In genomic region chr7:117791877-117792780, GRCh38 we compare ENCODE assay signal across 9 cellular contexts.
DNase-seq lines count a peak whose midpoint lies in the region; ATAC-seq and TF ChIP-seq lines count a peak whose summit lies in the region.
"Had no signal": no experiment of that assay in that cellular context is flagged by ENCODE, and none has a peak within 500 bp of the region (broad histone marks: within the 10 kb centered on the region; RNA-seq: fewer than 3 reads in every experiment).

No MANE protein-coding gene starts in this region.

- no peaks in the 10 kb centered on the region for H3K27me3 Mint-ChIP-seq in activated naive CD4-positive, alpha-beta T cell treated with anti-CD3 and anti-CD28 coated beads for 36 hours (ENCODE audit: low read depth)
- H3K27me3 Mint-ChIP-seq in glutamatergic neuron (ENCODE audit: unreplicated experiment): peaks cover 1% of the 10 kb centered on the region

- no peaks in the 10 kb centered on the region for H3K4me1 ChIP-seq in muscle layer of duodenum (ENCODE audit: control insufficient read depth in 1 of 2, insufficient read depth in 2 of 2, low read length in 2 of 2)
- H3K4me1 ChIP-seq: psoas muscle had no signal

- no peak overlapping the region for H3K27ac Mint-ChIP-seq in activated naive CD4-positive, alpha-beta T cell treated with anti-CD3 and anti-CD28 coated beads for 36 hours
- H3K27ac Mint-ChIP-seq in glutamatergic neuron (ENCODE audit: unreplicated experiment): no peak overlapping the region

- H3K4me3 Mint-ChIP-seq in activated naive CD4-positive, alpha-beta T cell treated with anti-CD3 and anti-CD28 coated beads for 36 hours: no peak overlapping the region
- no peak overlapping the region for H3K4me3 Mint-ChIP-seq in glutamatergic neuron (ENCODE audit: unreplicated experiment)

- DNase-seq in NOMO-1 treated with DMSO at 0.1 percent for 48 hours (lab: John Stamatoyannopoulos, UW; ENCODE audit: unreplicated experiment) (peak; percentile 62), glutamatergic neuron (no peak), glomerular visceral epithelial cell (ENCODE audit: extremely low spot score) (no peak), NCI-H1048 (lab: John Stamatoyannopoulos, UW) (no peak)
- DNase-seq in activated naive CD4-positive, alpha-beta T cell treated with anti-CD3 and anti-CD28 coated beads for 36 hours: no peak
- DNase-seq: psoas muscle had no signal

- no peak for TF ChIP-seq CTCF in glutamatergic neuron (IDR thresholded peaks at IDR 0.05; ENCODE audit: partially characterized antibody, unreplicated experiment)

- intact Hi-C loops in activated naive CD4-positive, alpha-beta T cell treated with anti-CD3 and anti-CD28 coated beads for 36 hours (cut with micrococcal nuclease): no loop called here

- H3K36me3 ChIP-seq in muscle layer of duodenum (ENCODE audit: control insufficient read depth in 1 of 2, insufficient read depth in 2 of 2, low read length in 2 of 2): peaks cover 3 to 14% of the 10 kb centered on the region in 2 donors

- no peak overlapping the region for H3K4me3 ChIP-seq in muscle layer of duodenum (ENCODE audit: low read depth in 1 of 2, low read length in 2 of 2)
- H3K4me3 ChIP-seq: psoas muscle had no signal

- ATAC-seq in GM18520 (IDR thresholded peaks at IDR 0.05; ENCODE audit: unreplicated experiment) (peak; percentile 59), HG02759 (IDR thresholded peaks at IDR 0.05; ENCODE audit: unreplicated experiment) (peak; percentile 89)
- ATAC-seq: psoas muscle had no signal

- H3K36me3 Mint-ChIP-seq in activated naive CD4-positive, alpha-beta T cell treated with anti-CD3 and anti-CD28 coated beads for 36 hours (ENCODE audit: low read depth): no peaks in the 10 kb centered on the region
- H3K36me3 Mint-ChIP-seq in glutamatergic neuron (ENCODE audit: unreplicated experiment): no peaks in the 10 kb centered on the region

- H3K9me3 ChIP-seq in muscle layer of duodenum (ENCODE audit: control insufficient read depth in 1 of 2, low read length in 2 of 2): no peaks in the 10 kb centered on the region
- H3K9me3 ChIP-seq: psoas muscle had no signal

- no peaks in the 10 kb centered on the region for H3K27me3 ChIP-seq in muscle layer of duodenum (ENCODE audit: low read depth, low read length)

- peak overlapping the region; percentile 32 for H3K27ac ChIP-seq in muscle layer of duodenum (ENCODE audit: low read length)
- H3K27ac ChIP-seq: psoas muscle had no signal

- CTCF ChIA-PET in activated naive CD4-positive, alpha-beta T cell treated with anti-CD3 and anti-CD28 coated beads for 36 hours (lab: Charles Lee): interaction anchor here (1.2 kb wide), 1 partner anchor 13 kb away, joined by 4 read pairs; no protein-coding TSS in a partner anchor

- no peaks in the 10 kb centered on the region for H3K9me3 Mint-ChIP-seq in activated naive CD4-positive, alpha-beta T cell treated with anti-CD3 and anti-CD28 coated beads for 36 hours
- peaks cover 3% of the 10 kb centered on the region for H3K9me3 Mint-ChIP-seq in glutamatergic neuron (ENCODE audit: unreplicated experiment)

- no peaks in the 10 kb centered on the region for H3K4me1 Mint-ChIP-seq in activated naive CD4-positive, alpha-beta T cell treated with anti-CD3 and anti-CD28 coated beads for 36 hours (ENCODE audit: low read depth)
- H3K4me1 Mint-ChIP-seq in glutamatergic neuron (ENCODE audit: low read depth, unreplicated experiment): peaks cover 21% of the 10 kb centered on the region
